ENCODE assay signal across 22 cellular contexts in genomic region chr15:73869216-73869995, GRCh38. TPM values are rescaled to one million over a fixed set of nuclear protein-coding genes. Genes with fewer than 3 reads are reported as not detected.
"Had no signal": no experiment of that assay in that cellular context is flagged by ENCODE, and none has a peak within 500 bp of the region (broad histone marks: within the 10 kb centered on the region; RNA-seq: fewer than 3 reads in every experiment).

No MANE protein-coding gene starts in this region.

- H3K27ac ChIP-seq: HL-60 had no signal

- DNase-seq: KBM-7, NCI-H1092, NCI-H1105 treated with DMSO at 0.1 percent for 48 hours, NCI-H1417 treated with DMSO at 0.1 percent for 48 hours, NCI-H146, NCI-H1694 treated with DMSO at 0.1 percent for 48 hours, NCI-H1930, NCI-H2081, NCI-H2107, NCI-H2227 treated with DMSO at 0.1 percent for 48 hours, NCI-H524, NCI-H526 treated with DMSO at 0.1 percent for 48 hours, NCI-H748 treated with DMSO at 0.1 percent for 48 hours, RPMI8226, SHP77, SK-N-SH had no signal

- H3K9me3 ChIP-seq: SK-N-SH had no signal

RNA-seq across cellular contexts. Expression of gene TBC1D21, which starts 4.0 kb away (rescaled TPM):
- total RNA-seq: LHCN-M2, MCF 10A, NCI-H460, SK-MEL-5 had no signal
- polyA plus RNA-seq: IgD-negative memory B cell, SK-N-SH had no signal
